In the genomic region with DNA sequence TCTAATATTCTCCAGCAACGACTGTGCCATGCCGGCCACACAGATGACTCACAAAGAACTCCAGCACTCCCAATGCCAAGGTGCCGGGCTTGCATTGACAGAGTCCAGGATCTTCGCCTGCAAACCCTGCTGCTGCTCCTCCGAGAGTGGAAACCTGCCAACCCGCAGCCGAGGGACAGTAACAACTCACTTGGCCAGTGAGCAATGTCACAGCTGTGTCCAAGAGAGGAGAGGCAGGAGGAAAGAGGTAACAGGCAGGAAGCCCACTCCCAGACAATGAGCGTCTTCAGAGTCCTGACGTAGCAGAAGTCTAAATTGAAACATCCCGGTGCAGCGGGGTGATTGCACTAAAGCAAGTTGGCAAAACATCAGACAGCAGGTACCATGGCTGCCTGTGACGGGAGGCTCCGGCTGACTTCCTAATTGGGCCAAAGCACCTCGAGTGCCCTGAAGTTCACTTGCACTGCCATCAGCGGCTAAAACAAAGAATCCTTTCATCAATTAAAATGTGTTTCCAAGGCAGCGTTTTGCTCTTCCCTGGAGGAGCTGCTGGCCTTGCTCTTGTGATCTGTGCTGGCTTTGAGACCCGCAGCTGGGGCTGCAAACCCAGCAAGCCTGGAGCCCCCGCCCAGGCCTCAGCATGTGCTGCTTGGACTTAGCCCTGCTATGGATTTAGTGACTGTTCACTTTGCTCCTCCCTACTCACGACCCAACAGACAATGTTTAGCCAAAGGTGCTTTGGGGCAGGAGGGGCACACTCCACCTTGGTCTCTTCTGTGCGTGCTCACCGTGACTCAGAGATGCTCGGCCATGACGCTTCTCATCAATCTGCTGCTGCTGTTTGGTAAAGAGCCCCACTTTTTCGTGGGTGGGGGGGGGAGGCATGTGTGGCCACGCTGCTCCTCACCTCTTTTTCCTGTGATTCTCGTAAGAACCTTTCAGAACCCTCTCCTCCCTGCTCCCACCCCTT, we compare ENCODE assay signal across 11 cellular contexts. TPM values are rescaled to one million over a fixed set of nuclear protein-coding genes. Genes with fewer than 3 reads are reported as not detected.
DNase-seq lines count a peak whose midpoint lies in the region; ATAC-seq and TF ChIP-seq lines count a peak whose summit lies in the region.
"Had no signal": no experiment of that assay in that cellular context is flagged by ENCODE, and none has a peak within 500 bp of the region (broad histone marks: within the 10 kb centered on the region; RNA-seq: fewer than 3 reads in every experiment).

No MANE protein-coding gene starts in this region.

- peaks cover 2% of the 10 kb centered on the region for H3K9me3 Mint-ChIP-seq in CD4-positive, alpha-beta T cell

- TF ChIP-seq EP300 in sigmoid colon (IDR thresholded peaks at IDR 0.05), result no peak

- H3K27me3 Mint-ChIP-seq in CD4-positive, alpha-beta T cell, result no peaks in the 10 kb centered on the region
- H3K27me3 Mint-ChIP-seq: naive thymus-derived CD4-positive, alpha-beta T cell had no signal

- H3K4me1 Mint-ChIP-seq in CD4-positive, alpha-beta T cell (ENCODE audit: low read depth), result no peaks in the 10 kb centered on the region
- H3K4me1 Mint-ChIP-seq: naive thymus-derived CD4-positive, alpha-beta T cell had no signal

- no peak overlapping the region for H3K4me3 Mint-ChIP-seq in CD4-positive, alpha-beta T cell
- H3K4me3 Mint-ChIP-seq: naive thymus-derived CD4-positive, alpha-beta T cell had no signal

- ATAC-seq in left ventricle myocardium superior (peak; percentile 90), GM21423 (IDR thresholded peaks at IDR 0.05; ENCODE audit: unreplicated experiment) (no peak)
- no peak for ATAC-seq in CD4-positive, alpha-beta T cell (ENCODE audit: poor library complexity)
- ATAC-seq: naive thymus-derived CD4-positive, alpha-beta T cell had no signal

- H3K4me1 ChIP-seq in sigmoid colon, result peaks cover 0 to 34% (median 29%) of the 10 kb centered on the region in 4 donors

- CTCF ChIA-PET in CD4-positive, alpha-beta T cell (lab: Charles Lee), result no interaction called here

- H3K27me3 ChIP-seq in sigmoid colon, result no peaks in the 10 kb centered on the region
- no peaks in the 10 kb centered on the region for H3K27me3 ChIP-seq in CD4-positive, alpha-beta T cell (ENCODE audit: control insufficient read depth, insufficient read depth, low read length)

- no peak overlapping the region for H3K27ac Mint-ChIP-seq in CD4-positive, alpha-beta T cell
- H3K27ac Mint-ChIP-seq: naive thymus-derived CD4-positive, alpha-beta T cell had no signal

- H3K27ac ChIP-seq in sigmoid colon, result peak overlapping the region in 3 of 4 donors; percentile 35 to 64 (median 58)
- no peak overlapping the region for H3K27ac ChIP-seq in CD4-positive, alpha-beta T cell (ENCODE audit: low read depth, low read length)

- in situ Hi-C loops in astrocyte of the spinal cord (cut with HindIII; ENCODE audit: low sequenced_read_pairs), result no loop called here

- WGBS in sigmoid colon, 2 donors, result 79 to 85% methylated on average over 26 of the region's 26 CpGs

- peaks cover 0 to 9% (median 1%) of the 10 kb centered on the region in 4 donors for H3K9me3 ChIP-seq in sigmoid colon
- H3K9me3 ChIP-seq in CD4-positive, alpha-beta T cell (ENCODE audit: control insufficient read depth, low read length), result peaks cover 10% of the 10 kb centered on the region

- no peak overlapping the region for H3K4me3 ChIP-seq in astrocyte of the spinal cord (ENCODE audit: low read depth, low read length)
- peak overlapping the region in 3 of 4 donors; percentile 27 to 36 (median 36) for H3K4me3 ChIP-seq in sigmoid colon

- POLR2A ChIA-PET in CD4-positive, alpha-beta T cell (lab: Charles Lee), result no interaction called here

- DNase-seq in LHCN-M2 (ENCODE audit: low read depth) (peak; percentile 35), astrocyte of the spinal cord (ENCODE audit: low read depth, low spot score) (peak; percentile 54), left ventricle myocardium superior (peak; percentile 77), sigmoid colon (peak; percentile 85), NCI-H2107 (lab: John Stamatoyannopoulos, UW) (no peak), NCI-H345 treated with DMSO at 0.1 percent for 48 hours (lab: John Stamatoyannopoulos, UW; ENCODE audit: unreplicated experiment) (no peak)
- DNase-seq in CD4-positive, alpha-beta T cell, result no peak
- DNase-seq: activated naive CD4-positive, alpha-beta T cell; stimulated activated CD4-positive, alpha-beta T cell treated with anti-CD3 and anti-CD28 coated beads, Interleukin-2, amount 100 ng/mL, for 48 hours had no signal

- intact Hi-C loops in left ventricle myocardium superior (cut with micrococcal nuclease), result no loop called here
- intact Hi-C loops in sigmoid colon (cut with DNase I), result loop anchor here (5.0 kb wide), 1 partner anchor 37 kb away; the partner anchor contains the start of gene DCTD
- intact Hi-C loops in CD4-positive, alpha-beta T cell (cut with DNase I, micrococcal nuclease), result no loop called here

- peaks cover 0 to 6% (median 0%) of the 10 kb centered on the region in 4 donors for H3K36me3 ChIP-seq in sigmoid colon

- peaks cover 59% of the 10 kb centered on the region for H3K36me3 Mint-ChIP-seq in CD4-positive, alpha-beta T cell (ENCODE audit: low read depth)

- TF ChIP-seq POLR2A in sigmoid colon (IDR thresholded peaks at IDR 0.05), result no peak

- TF ChIP-seq CTCF in astrocyte of the spinal cord (IDR thresholded peaks at IDR 0.05; ENCODE audit: low read depth, low read length) (no peak), sigmoid colon (IDR thresholded peaks at IDR 0.05) (no peak)
- TF ChIP-seq CTCF in CD4-positive, alpha-beta T cell (IDR thresholded peaks at IDR 0.05), result no peak

RNA-seq across cellular contexts. Expression of gene DCTD, which starts 36.5 kb away (rescaled TPM):
- total RNA-seq in LHCN-M2 (2014; rRNA removed) (109 and 127 TPM in 2 replicates), left ventricle myocardium superior (43.8 TPM), sigmoid colon (10 to 100 TPM; 35.2 to 48.2 (median 40.9) TPM)
- 151 TPM for polyA plus RNA-seq in LHCN-M2 (2012)
- 10 to 100 TPM; 33.3 to 54.9 (median 34.2) TPM for polyA plus RNA-seq in sigmoid colon
- total RNA-seq in CD4-positive, alpha-beta T cell, result 10 to 100 TPM; 49.4 to 54.3 TPM

Comparison
In these comparisons a context has a peak if more than half of its experiments do, and no peak if none do; other contexts are left out.
1. DNase-seq: peak in LHCN-M2 (single experiment), astrocyte of the spinal cord (single experiment), left ventricle myocardium superior (single experiment) and sigmoid colon (single experiment); none in NCI-H2107 (single experiment), NCI-H345 treated with DMSO at 0.1 percent for 48 hours (single experiment) and CD4-positive, alpha-beta T cell (0 of 10).